In the genomic region with DNA sequence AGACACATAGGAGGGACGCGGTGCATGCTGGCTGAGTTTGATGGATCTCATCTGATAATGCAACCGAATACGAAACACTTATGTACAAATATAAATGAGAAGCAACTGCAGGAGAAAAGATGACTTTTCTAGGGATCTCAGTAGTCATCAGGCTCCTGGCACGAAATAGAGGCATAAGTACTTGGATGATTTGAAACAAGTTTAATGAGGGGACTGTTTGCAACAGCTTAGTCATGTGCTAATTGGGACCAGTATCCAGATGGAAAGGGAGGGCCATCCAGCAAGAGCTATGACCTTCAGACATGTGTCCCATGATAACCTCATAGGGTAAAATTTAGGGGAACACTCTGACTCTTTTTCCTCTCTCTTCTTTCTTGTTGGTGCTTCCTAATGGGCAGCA, we compare ENCODE assay signal across 28 cellular contexts.
"Had no signal": no experiment of that assay in that cellular context is flagged by ENCODE, and none has a peak within 500 bp of the region (broad histone marks: within the 10 kb centered on the region; RNA-seq: fewer than 3 reads in every experiment).

No MANE protein-coding gene starts in this region.

- H3K27ac Mint-ChIP-seq: activated naive CD8-positive, alpha-beta T cell treated with anti-CD3 and anti-CD28 coated beads for 36 hours; naive thymus-derived CD4-positive, alpha-beta T cell; stimulated activated effector memory CD8-positive, alpha-beta T cell treated with anti-CD3 and anti-CD28 coated beads, Interleukin-12 subunit alpha, Interleukin-12 subunit beta, amount 100 ng/mL, for 72 hours; stimulated activated naive CD8-positive, alpha-beta T cell treated with anti-CD3 and anti-CD28 coated beads, Interleukin-15, amount 100 ng/mL, for 72 hours; T-helper 2 cell treated with Interferon-gamma antibody and Interleukin-4, amounts not matched to agents 5 μg/mL and 100 μg/mL, for 36 hours; type B pancreatic cell had no signal

- H3K4me3 ChIP-seq: adrenal gland, body of pancreas, gastroesophageal sphincter, pancreas, psoas muscle, sigmoid colon, vagina had no signal

- H3K4me3 Mint-ChIP-seq: activated naive CD8-positive, alpha-beta T cell treated with anti-CD3 and anti-CD28 coated beads for 36 hours; naive thymus-derived CD4-positive, alpha-beta T cell; neural crest cell; stimulated activated effector memory CD8-positive, alpha-beta T cell treated with anti-CD3 and anti-CD28 coated beads, Interleukin-12 subunit alpha, Interleukin-12 subunit beta, amount 100 ng/mL, for 72 hours; stimulated activated naive CD8-positive, alpha-beta T cell treated with anti-CD3 and anti-CD28 coated beads, Interleukin-15, amount 100 ng/mL, for 72 hours; T-helper 2 cell treated with Interferon-gamma antibody and Interleukin-4, amounts not matched to agents 5 μg/mL and 100 μg/mL, for 36 hours; type B pancreatic cell had no signal

- H3K27ac ChIP-seq: adrenal gland, body of pancreas, gastroesophageal sphincter, pancreas, psoas muscle, sigmoid colon, vagina had no signal

- ATAC-seq: body of pancreas; gastroesophageal sphincter; naive thymus-derived CD4-positive, alpha-beta T cell; pancreas; psoas muscle; stimulated activated effector memory CD8-positive, alpha-beta T cell treated with anti-CD3 and anti-CD28 coated beads, Interleukin-12 subunit alpha, Interleukin-12 subunit beta, amount 100 ng/mL, for 72 hours; stimulated activated naive CD8-positive, alpha-beta T cell treated with anti-CD3 and anti-CD28 coated beads, Interleukin-15, amount 100 ng/mL, for 72 hours had no signal

- DNase-seq: activated CD4-positive, alpha-beta T cell treated with anti-CD3 and anti-CD28 coated beads for 48 hours; activated CD4-positive, alpha-beta T cell treated with anti-CD3 and anti-CD28 coated beads, Interleukin-2, amount 50 U/mL, for 48 hours; activated CD8-positive, alpha-beta memory T cell treated with anti-CD3 and anti-CD28 coated beads for 24 hours; activated effector memory CD4-positive, alpha-beta T cell treated with Interleukin-2 at 50 U/mL for 16 hours; activated naive CD4-positive, alpha-beta T cell treated with Interleukin-2 at 50 U/mL for 16 hours; activated naive CD8-positive, alpha-beta T cell treated with anti-CD3 and anti-CD28 coated beads for 36 hours; adrenal gland; aorta; body of pancreas; dermis blood vessel endothelial cell; effector CD4-positive, alpha-beta T cell; hippocampal formation; midbrain; naive thymus-derived CD4-positive, alpha-beta T cell; nucleus accumbens; pancreas; psoas muscle; sigmoid colon; small intestine; stimulated activated CD4-positive, alpha-beta T cell treated with anti-CD3 and anti-CD28 coated beads, Interleukin-4, amount 100 ng/mL, for 24 hours; stimulated activated naive CD8-positive, alpha-beta T cell treated with anti-CD3 and anti-CD28 coated beads, Interleukin-15, amount 100 ng/mL, for 72 hours; substantia nigra had no signal

- H3K27me3 ChIP-seq: adrenal gland, body of pancreas, pancreas, sigmoid colon, vagina had no signal

- H3K36me3 ChIP-seq: adrenal gland, gastroesophageal sphincter, pancreas, sigmoid colon, vagina had no signal

- H3K9me3 Mint-ChIP-seq: activated naive CD8-positive, alpha-beta T cell treated with anti-CD3 and anti-CD28 coated beads for 36 hours; naive thymus-derived CD4-positive, alpha-beta T cell; neural crest cell; stimulated activated effector memory CD8-positive, alpha-beta T cell treated with anti-CD3 and anti-CD28 coated beads, Interleukin-12 subunit alpha, Interleukin-12 subunit beta, amount 100 ng/mL, for 72 hours; stimulated activated naive CD8-positive, alpha-beta T cell treated with anti-CD3 and anti-CD28 coated beads, Interleukin-15, amount 100 ng/mL, for 72 hours; T-helper 2 cell treated with Interferon-gamma antibody and Interleukin-4, amounts not matched to agents 5 μg/mL and 100 μg/mL, for 36 hours; type B pancreatic cell had no signal

- H3K9me3 ChIP-seq: adrenal gland, body of pancreas, gastroesophageal sphincter, pancreas, psoas muscle, sigmoid colon, vagina had no signal

- H3K36me3 Mint-ChIP-seq: activated naive CD8-positive, alpha-beta T cell treated with anti-CD3 and anti-CD28 coated beads for 36 hours; naive thymus-derived CD4-positive, alpha-beta T cell; stimulated activated effector memory CD8-positive, alpha-beta T cell treated with anti-CD3 and anti-CD28 coated beads, Interleukin-12 subunit alpha, Interleukin-12 subunit beta, amount 100 ng/mL, for 72 hours; type B pancreatic cell had no signal

- H3K4me1 Mint-ChIP-seq: stimulated activated effector memory CD8-positive, alpha-beta T cell treated with anti-CD3 and anti-CD28 coated beads, Interleukin-12 subunit alpha, Interleukin-12 subunit beta, amount 100 ng/mL, for 72 hours had no signal

- H3K4me1 ChIP-seq: adrenal gland, body of pancreas, gastroesophageal sphincter, pancreas, psoas muscle, sigmoid colon, vagina had no signal
